ENCODE assay signal across 16 cellular contexts in the genomic region with DNA sequence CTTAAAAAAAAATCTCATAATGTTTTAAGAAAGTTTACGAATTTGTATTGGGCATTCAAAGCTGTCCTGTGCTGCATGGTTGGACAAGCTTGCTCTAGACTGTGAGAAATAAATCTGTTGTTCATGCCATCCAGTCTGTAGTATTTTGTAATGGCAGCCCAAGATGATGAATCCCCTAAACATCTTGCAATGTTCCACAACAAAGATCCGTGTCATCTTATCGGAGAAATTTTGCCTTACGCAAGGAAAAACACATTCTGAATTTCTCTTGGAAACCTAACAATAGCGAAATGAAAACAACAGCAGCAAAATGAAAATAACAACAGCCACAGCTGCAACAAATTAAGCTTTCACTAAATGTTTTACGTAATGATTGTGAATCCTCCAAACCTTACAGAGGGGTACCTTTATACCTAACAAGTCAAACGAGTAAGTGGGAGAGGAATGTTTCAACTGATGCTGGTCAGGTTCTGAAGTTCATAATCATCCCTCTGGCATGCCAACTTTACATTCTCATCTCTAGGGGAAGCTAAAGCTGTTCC.
"Had no signal": no experiment of that assay in that cellular context is flagged by ENCODE, and none has a peak within 500 bp of the region (broad histone marks: within the 10 kb centered on the region; RNA-seq: fewer than 3 reads in every experiment).

No MANE protein-coding gene starts in this region.

- FAIRE-seq: endothelial cell of umbilical vein, keratinocyte had no signal

- H3K9me3 ChIP-seq: esophagus squamous epithelium, left lung, stomach, testis, upper lobe of right lung had no signal

- H3K4me1 ChIP-seq: esophagus squamous epithelium, left lung, stomach, testis, upper lobe of right lung had no signal

- H3K27me3 ChIP-seq: esophagus squamous epithelium, left lung, stomach, testis, upper lobe of right lung had no signal

- ATAC-seq: activated naive CD8-positive, alpha-beta T cell treated with anti-CD3 and anti-CD28 coated beads, Interleukin-2, amount 50 U/mL, for 24 hours; left lung; right cardiac atrium; upper lobe of right lung had no signal

- H3K27ac ChIP-seq: coronary artery, esophagus squamous epithelium, left lung, stomach, testis, upper lobe of right lung had no signal

- H3K4me3 ChIP-seq: coronary artery, esophagus squamous epithelium, left lung, stomach, testis, upper lobe of right lung had no signal

- DNase-seq: activated CD4-positive, alpha-beta T cell treated with anti-CD3 and anti-CD28 coated beads, Interleukin-2, amount 10 ng/mL, durations not matched to agents 7 days and 5 days; activated CD8-positive, alpha-beta memory T cell treated with anti-CD3 and anti-CD28 coated beads for 24 hours; activated naive CD4-positive, alpha-beta T cell treated with Interleukin-2 at 50 U/mL for 16 hours; activated naive CD8-positive, alpha-beta T cell treated with anti-CD3 and anti-CD28 coated beads, Interleukin-2, amount 50 U/mL, for 24 hours; esophagus squamous epithelium; left lung; mammary epithelial cell; naive B cell; right cardiac atrium; stomach; SW 1271; testis; upper lobe of right lung had no signal
